11 cellular contexts compared by ENCODE assay signal in genomic region chr3:45043715-45044299, GRCh38. TPM values are rescaled to one million over a fixed set of nuclear protein-coding genes. Genes with fewer than 3 reads are reported as not detected.
DNase-seq lines count a peak whose midpoint lies in the region; ATAC-seq and TF ChIP-seq lines count a peak whose summit lies in the region.
"Had no signal": no experiment of that assay in that cellular context is flagged by ENCODE, and none has a peak within 500 bp of the region (broad histone marks: within the 10 kb centered on the region; RNA-seq: fewer than 3 reads in every experiment).

No MANE protein-coding gene starts in this region.

- H3K9ac ChIP-seq in GM23248 = peak overlapping the region; percentile 22; the same call in 1 of the 2 replicates

- no peaks in the 10 kb centered on the region for H3K27me3 ChIP-seq in GM23248 (replicated peaks; ENCODE audit: insufficient read depth)
- no peaks in the 10 kb centered on the region for H3K27me3 ChIP-seq in RWPE2 (ENCODE audit: insufficient read depth, poor library complexity, severe bottlenecking)
- no peaks in the 10 kb centered on the region for H3K27me3 ChIP-seq in esophagus muscularis mucosa

- no peaks in the 10 kb centered on the region for H3K9me2 ChIP-seq in GM23248 (ENCODE audit: insufficient read depth)

- H3K9me3 ChIP-seq in GM23248 (ENCODE audit: low read depth) (no peaks in the 10 kb centered on the region), RWPE2 (ENCODE audit: severe bottlenecking) (no peaks in the 10 kb centered on the region), esophagus muscularis mucosa (no peaks in the 10 kb centered on the region)
- H3K9me3 ChIP-seq: prostate gland had no signal

- no peaks in the 10 kb centered on the region for H3K79me2 ChIP-seq in GM23248 (ENCODE audit: insufficient read depth)

- no peak overlapping the region for H3K4me3 ChIP-seq in GM23248
- no peak overlapping the region for H3K4me3 ChIP-seq in RWPE2 (ENCODE audit: severe bottlenecking)
- no peak overlapping the region for H3K4me3 ChIP-seq in esophagus muscularis mucosa
- H3K4me3 ChIP-seq: prostate gland had no signal

- no peak for TF ChIP-seq POLR2A in esophagus muscularis mucosa (IDR thresholded peaks at IDR 0.05; ENCODE audit: low read depth)

- TF ChIP-seq CTCF in RWPE2 (IDR thresholded peaks at IDR 0.05; ENCODE audit: poor library complexity, severe bottlenecking) (peak; percentile 62), esophagus muscularis mucosa (IDR thresholded peaks at IDR 0.05) (peak in 2 of 3 experiments; percentile 15 to 27)

- 0 to 6% methylated on average over 2 of the region's 2 CpGs for WGBS in GM23248 (ENCODE audit: low coverage in 1 of 2, low lambda C conversion rate in 2 of 2, missing lambda C conversion rate in 2 of 2), 2 experiments
- WGBS in esophagus muscularis mucosa = 53% methylated on average over 2 of the region's 2 CpGs

- DNase-seq in GM23248 (peak; percentile 93), RWPE2 (ENCODE audit: low spot score) (no peak), esophagus muscularis mucosa (ENCODE audit: extremely low spot score) (no peak), sciatic nerve (ENCODE audit: low spot score) (no peak), substantia nigra (lab: John Stamatoyannopoulos, UW) (no peak), NCI-H526 (lab: John Stamatoyannopoulos, UW) (no peak), iPS-NIHi11 (ENCODE audit: low spot score) (no peak)
- DNase-seq: activated B cell treated with CpG ODN at 0.5 μM for 24 hours, NCI-H2227 treated with DMSO at 0.1 percent for 48 hours had no signal

- H3K4me1 ChIP-seq in GM23248 (ENCODE audit: insufficient read depth) = peaks cover 20% of the 10 kb centered on the region
- peaks cover 5% of the 10 kb centered on the region for H3K4me1 ChIP-seq in RWPE2 (ENCODE audit: insufficient read depth, poor library complexity, severe bottlenecking)
- peaks cover 0 to 17% (median 10%) of the 10 kb centered on the region in 4 donors for H3K4me1 ChIP-seq in esophagus muscularis mucosa
- H3K4me1 ChIP-seq: prostate gland had no signal

- no peak for TF ChIP-seq EP300 in esophagus muscularis mucosa (IDR thresholded peaks at IDR 0.05)

- H3K4me2 ChIP-seq in GM23248 (ENCODE audit: unreplicated experiment) = peak overlapping the region; percentile 34

- in situ Hi-C loops in GM23248 (cut with MboI) = loop anchor here (5.0 kb wide), 2 partner anchors 163 to 443 kb away; no protein-coding TSS in a partner anchor

- peaks cover 11% of the 10 kb centered on the region; the same call in 1 of the 2 replicates for H3F3A ChIP-seq in GM23248 (ENCODE audit: insufficient read depth)

- ATAC-seq in RWPE2 (ENCODE audit: low read depth) (peak; percentile 51; the same call in 2 of the 3 replicates), sciatic nerve (peak; percentile 54), GM18873 (IDR thresholded peaks at IDR 0.05; ENCODE audit: low FRiP score, unreplicated experiment) (no peak)

- no peaks in the 10 kb centered on the region for H4K20me1 ChIP-seq in GM23248 (ENCODE audit: insufficient read depth)

- intact Hi-C loops in esophagus muscularis mucosa (cut with DNase I) = no loop called here
- intact Hi-C loops in sciatic nerve (cut with DNase I) = loop anchor here (10.0 kb wide), 1 partner anchor 171 kb away; no protein-coding TSS in a partner anchor

- H2AFZ ChIP-seq in GM23248 = peak overlapping the region; percentile 47

- H3K36me3 ChIP-seq in GM23248 (ENCODE audit: low read depth) (no peaks in the 10 kb centered on the region), RWPE2 (ENCODE audit: low read depth) (no peaks in the 10 kb centered on the region), esophagus muscularis mucosa (no peaks in the 10 kb centered on the region)
- H3K36me3 ChIP-seq: prostate gland had no signal

- H3K27ac ChIP-seq in GM23248 = peak overlapping the region; percentile 66
- H3K27ac ChIP-seq in RWPE2 (ENCODE audit: poor library complexity, severe bottlenecking) = peak overlapping the region; percentile 39
- no peak overlapping the region for H3K27ac ChIP-seq in esophagus muscularis mucosa (replicated peaks in 1 of 4)
- no peak overlapping the region for H3K27ac ChIP-seq in substantia nigra (ENCODE audit: low read depth, low read length, poor library complexity, severe bottlenecking)
- H3K27ac ChIP-seq: prostate gland had no signal

RNA-seq across cellular contexts. Expression of gene CLEC3B, which starts 17.7 kb away (rescaled TPM):
- total RNA-seq in GM23248 (2014; rRNA removed; shearing (Covaris generic)) = 42.1 and 45.4 TPM in 2 replicates
- 48.8 and 49.5 TPM in 2 replicates for polyA plus RNA-seq in GM23248 (2016; fragmentation: Nextera tagmentation; extraction: Ambion mirVana)
- 100 to 1,000 TPM in 1 of 4 donors, 10 to 100 TPM in 3; 47.1 to 144 (median 75.1) TPM for total RNA-seq in esophagus muscularis mucosa
- 105 TPM for total RNA-seq in sciatic nerve
- total RNA-seq: activated B cell treated with CpG ODN at 0.5 μM for 24 hours had no signal

Comparison
In these comparisons a context has a peak if more than half of its experiments do, and no peak if none do; other contexts are left out.
1. H3K27ac ChIP-seq: peak in GM23248 (single experiment) and RWPE2 (single experiment); none in esophagus muscularis mucosa (0 of 4) and substantia nigra (single experiment).